ENCODE assay signal across 13 cellular contexts in the genomic region with DNA sequence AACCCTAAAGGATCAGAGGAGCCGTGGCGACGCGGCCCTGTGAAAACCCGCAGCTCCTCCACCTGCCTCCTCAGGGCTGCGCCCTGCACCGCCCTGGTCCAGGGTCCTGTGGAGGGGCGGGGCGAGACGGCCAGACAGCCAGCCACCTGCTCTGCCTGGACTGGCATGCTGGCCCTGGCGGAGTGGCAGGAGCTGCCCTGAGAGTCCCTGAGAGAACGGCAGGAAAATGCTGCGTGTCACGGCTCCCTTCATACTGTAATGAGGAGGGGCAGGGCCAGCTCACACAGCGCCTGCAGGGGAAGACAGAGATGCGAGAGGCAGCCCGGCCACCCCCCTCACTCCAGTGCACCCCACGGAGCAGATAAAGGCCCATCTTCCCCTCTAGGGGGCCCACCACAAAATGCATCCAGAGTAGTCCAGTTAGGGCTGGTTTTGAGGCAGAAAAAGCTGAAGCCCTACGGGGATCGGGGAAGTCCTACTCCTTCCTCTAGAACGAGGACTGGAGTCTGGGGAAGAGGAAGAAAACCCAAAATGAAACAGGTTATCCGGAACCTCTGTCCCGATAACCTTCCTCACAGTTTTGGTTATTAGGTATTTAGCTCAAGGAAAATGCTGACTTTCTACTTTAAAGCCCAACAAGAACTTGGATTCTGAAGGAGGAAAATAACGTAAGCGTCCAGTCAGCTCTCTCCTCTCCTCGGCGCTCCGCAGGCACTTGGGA.
A peak's percentile ranks its signal among the peaks of the same experiment; 100 is the strongest.
DNase-seq lines count a peak whose midpoint lies in the region; ATAC-seq, FAIRE-seq and TF ChIP-seq lines count a peak whose summit lies in the region.
"Had no signal": no experiment of that assay in that cellular context is flagged by ENCODE, and none has a peak within 500 bp of the region (broad histone marks: within the 10 kb centered on the region; RNA-seq: fewer than 3 reads in every experiment).

No MANE protein-coding gene starts in this region.

- ATAC-seq in HepG2 (0 out of 3 replicates have a peak, but pooled peaks have one; percentile 4), right lobe of liver (no peak), upper lobe of right lung (peak; percentile 24), HG02798 (IDR thresholded peaks at IDR 0.05; ENCODE audit: poor library complexity, unreplicated experiment) (no peak)
- ATAC-seq: foreskin keratinocyte had no signal

- WGBS in HepG2 (ENCODE audit: low lambda C conversion rate) = over 99% methylated on average over 22 of the region's 28 CpGs
- 80% methylated on average over 9 of the region's 28 CpGs for WGBS in right lobe of liver (ENCODE audit: insufficient coverage, low coverage, low lambda C conversion rate, missing lambda C conversion rate)

- H3K4me1 ChIP-seq in HepG2 (ENCODE audit: insufficient read depth, low read length) = peaks cover 8% of the 10 kb centered on the region; the same call in 1 of the 2 replicates
- H3K4me1 ChIP-seq in right lobe of liver = no peaks in the 10 kb centered on the region
- no peaks in the 10 kb centered on the region for H3K4me1 ChIP-seq in iPS-15b (ENCODE audit: control insufficient read depth, insufficient read depth, low read length)
- H3K4me1 ChIP-seq in upper lobe of right lung = no peaks in the 10 kb centered on the region

- FAIRE-seq in HepG2 (lab: Jason Lieb, UNC) = no peak
- FAIRE-seq in H54 (lab: Jason Lieb, UNC) = no peak

- CTCF ChIA-PET in HepG2 (lab: Yijun Ruan, JAX; ENCODE audit: low intra/inter-chr PET ratio, low total read pairs) = no interaction called here

- DNase-seq in HepG2 (ENCODE audit: low spot score) (no peak), right lobe of liver (no peak), NCI-H2196 (lab: John Stamatoyannopoulos, UW; ENCODE audit: unreplicated experiment) (peak; percentile 89), upper lobe of right lung (peak; percentile 63), H54 (ENCODE audit: insufficient read length, low spot score) (no peak)
- DNase-seq in stimulated activated CD4-positive, alpha-beta T cell treated with anti-CD3 and anti-CD28 coated beads, Interleukin-4, amount 100 ng/mL, for 1 hour = no peak
- DNase-seq: adrenal gland, AML-193, foreskin keratinocyte, GDM1, NCI-H1930 had no signal

- H3K4me2 ChIP-seq in HepG2 (ENCODE audit: low read depth, low read length) = no peak overlapping the region

- no peak for TF ChIP-seq RAD21 in HepG2 (CRISPR knock-in tag; IDR thresholded peaks at IDR 0.05)

- TF ChIP-seq CTCF in HepG2 (CRISPR knock-in tag; IDR thresholded peaks at IDR 0.05) = no peak
- no peak for TF ChIP-seq CTCF in right lobe of liver (IDR thresholded peaks at IDR 0.05)
- no peak for TF ChIP-seq CTCF in upper lobe of right lung (IDR thresholded peaks at IDR 0.05)

- in situ Hi-C loops in HepG2 (cut with HindIII; ENCODE audit: extremely low pct_ligation_motif_present, low pct_unique_long_range_greater_than_20kb) = no loop called here

- no peaks in the 10 kb centered on the region for H4K20me1 ChIP-seq in HepG2 (ENCODE audit: insufficient read depth, low read length)

- H3K9ac ChIP-seq in HepG2 (ENCODE audit: insufficient read depth, low read depth, low read length) = no peak overlapping the region
- peak overlapping the region; percentile 26 for H3K9ac ChIP-seq in iPS-15b (ENCODE audit: low read depth, low read length)

- H3K27ac ChIP-seq in HepG2 (ENCODE audit: extremely low read length, insufficient read depth, low read length) (no peak overlapping the region), right lobe of liver (no peak overlapping the region), upper lobe of right lung (no peak overlapping the region)
- H3K27ac ChIP-seq: adrenal gland, foreskin keratinocyte had no signal

- POLR2A ChIA-PET in HepG2 (lab: Yijun Ruan, JAX) = interaction anchor here (1.0 kb wide), 1 partner anchor 8 kb away, joined by 4 read pairs; no protein-coding TSS in a partner anchor

- peaks cover 22 to 56% of the 10 kb centered on the region in 2 experiments for H3K36me3 ChIP-seq in HepG2 (replicated peaks in 1 of 2; ENCODE audit: control insufficient read depth in 1 of 2, insufficient read depth in 2 of 2, low read length in 2 of 2)
- H3K36me3 ChIP-seq in right lobe of liver = peaks cover 0 to 66% (median 16%) of the 10 kb centered on the region in 4 donors
- H3K36me3 ChIP-seq in iPS-15b (ENCODE audit: control insufficient read depth, insufficient read depth, low read length) = peaks cover 10% of the 10 kb centered on the region
- H3K36me3 ChIP-seq in upper lobe of right lung = peaks cover 66% of the 10 kb centered on the region

- no TSS peak for BruUV-seq in HepG2 (replicated peaks; lab: Mats Ljungman, UMichigan)

- H3K79me2 ChIP-seq in HepG2 (ENCODE audit: insufficient read depth, low read length) = no peaks in the 10 kb centered on the region

- H3K4me3 ChIP-seq in HepG2 (replicated peaks in 1 of 3; ENCODE audit: insufficient read depth in 1 of 3, low read depth in 2 of 3, low read length in 3 of 3) (no peak overlapping the region), right lobe of liver (no peak overlapping the region), iPS-15b (ENCODE audit: low read depth, low read length) (no peak overlapping the region), upper lobe of right lung (no peak overlapping the region)
- H3K4me3 ChIP-seq: adrenal gland had no signal

- H3K27me3 ChIP-seq in HepG2 (ENCODE audit: control insufficient read depth in 1 of 2, insufficient read depth in 2 of 2, low read length in 2 of 2) (no peaks in the 10 kb centered on the region), right lobe of liver (no peaks in the 10 kb centered on the region), iPS-15b (ENCODE audit: control insufficient read depth, insufficient read depth, low read length) (no peaks in the 10 kb centered on the region), upper lobe of right lung (no peaks in the 10 kb centered on the region)
- H3K27me3 ChIP-seq: adrenal gland, foreskin keratinocyte had no signal

- TF ChIP-seq EP300 in HepG2 (IDR thresholded peaks at IDR 0.05; ENCODE audit: low read depth in 2 of 2, low read length in 2 of 2) (no peak), HepG2 (CRISPR knock-in tag; IDR thresholded peaks at IDR 0.05; ENCODE audit: borderline replicate concordance) (no peak)

- no peak overlapping the region for H2AFZ ChIP-seq in HepG2 (ENCODE audit: low read length)

- no peak for TF ChIP-seq POLR2A in HepG2 (IDR thresholded peaks at IDR 0.05; ENCODE audit: insufficient read depth in 1 of 2, low read depth in 2 of 2, low read length in 2 of 2)
- TF ChIP-seq POLR2A in right lobe of liver (IDR thresholded peaks at IDR 0.05) = no peak
- no peak for TF ChIP-seq POLR2A in H54 (IDR thresholded peaks at IDR 0.05; ENCODE audit: low read depth, low read length)

- intact Hi-C loops in HepG2 (cut with micrococcal nuclease; ENCODE audit: unreplicated experiment) = no loop called here
- intact Hi-C loops in right lobe of liver (cut with DNase I) = no loop called here
- intact Hi-C loops in upper lobe of right lung (cut with DNase I) = no loop called here

- H3K9me3 ChIP-seq in HepG2 (ENCODE audit: low read length) (no peaks in the 10 kb centered on the region), right lobe of liver (no peaks in the 10 kb centered on the region), iPS-15b (ENCODE audit: control insufficient read depth, insufficient read depth, low read length) (no peaks in the 10 kb centered on the region), upper lobe of right lung (no peaks in the 10 kb centered on the region)
- H3K9me3 ChIP-seq: adrenal gland had no signal

TF ChIP-seq in HepG2, 621 proteins besides CTCF, POLR2A, EP300 and RAD21:
- TF ChIP-seq MAFK (conservative IDR thresholded peaks at IDR 0.05 in 1 of 2, IDR thresholded peaks at IDR 0.05 in 1 of 2; ENCODE audit: low read length in 2 of 2) = peak; percentile 25 to 51; a peak in 2 of 4 replicates
- TF ChIP-seq FOXK1 (CRISPR knock-in tag; IDR thresholded peaks at IDR 0.05; ENCODE audit: borderline replicate concordance, low read depth) = no peak
- no peak for TF ChIP-seq HNRNPUL1 (IDR thresholded peaks at IDR 0.05; ENCODE audit: low read depth, low read length)
- peak; percentile 40 for TF ChIP-seq MAFF (IDR thresholded peaks at IDR 0.05; ENCODE audit: low read depth, low read length)
- peak; percentile 48 for TF ChIP-seq AGO2 (optimal IDR thresholded peaks at IDR 0.05; ENCODE audit: low read depth, low read length)
- TF ChIP-seq, protein P1, sequence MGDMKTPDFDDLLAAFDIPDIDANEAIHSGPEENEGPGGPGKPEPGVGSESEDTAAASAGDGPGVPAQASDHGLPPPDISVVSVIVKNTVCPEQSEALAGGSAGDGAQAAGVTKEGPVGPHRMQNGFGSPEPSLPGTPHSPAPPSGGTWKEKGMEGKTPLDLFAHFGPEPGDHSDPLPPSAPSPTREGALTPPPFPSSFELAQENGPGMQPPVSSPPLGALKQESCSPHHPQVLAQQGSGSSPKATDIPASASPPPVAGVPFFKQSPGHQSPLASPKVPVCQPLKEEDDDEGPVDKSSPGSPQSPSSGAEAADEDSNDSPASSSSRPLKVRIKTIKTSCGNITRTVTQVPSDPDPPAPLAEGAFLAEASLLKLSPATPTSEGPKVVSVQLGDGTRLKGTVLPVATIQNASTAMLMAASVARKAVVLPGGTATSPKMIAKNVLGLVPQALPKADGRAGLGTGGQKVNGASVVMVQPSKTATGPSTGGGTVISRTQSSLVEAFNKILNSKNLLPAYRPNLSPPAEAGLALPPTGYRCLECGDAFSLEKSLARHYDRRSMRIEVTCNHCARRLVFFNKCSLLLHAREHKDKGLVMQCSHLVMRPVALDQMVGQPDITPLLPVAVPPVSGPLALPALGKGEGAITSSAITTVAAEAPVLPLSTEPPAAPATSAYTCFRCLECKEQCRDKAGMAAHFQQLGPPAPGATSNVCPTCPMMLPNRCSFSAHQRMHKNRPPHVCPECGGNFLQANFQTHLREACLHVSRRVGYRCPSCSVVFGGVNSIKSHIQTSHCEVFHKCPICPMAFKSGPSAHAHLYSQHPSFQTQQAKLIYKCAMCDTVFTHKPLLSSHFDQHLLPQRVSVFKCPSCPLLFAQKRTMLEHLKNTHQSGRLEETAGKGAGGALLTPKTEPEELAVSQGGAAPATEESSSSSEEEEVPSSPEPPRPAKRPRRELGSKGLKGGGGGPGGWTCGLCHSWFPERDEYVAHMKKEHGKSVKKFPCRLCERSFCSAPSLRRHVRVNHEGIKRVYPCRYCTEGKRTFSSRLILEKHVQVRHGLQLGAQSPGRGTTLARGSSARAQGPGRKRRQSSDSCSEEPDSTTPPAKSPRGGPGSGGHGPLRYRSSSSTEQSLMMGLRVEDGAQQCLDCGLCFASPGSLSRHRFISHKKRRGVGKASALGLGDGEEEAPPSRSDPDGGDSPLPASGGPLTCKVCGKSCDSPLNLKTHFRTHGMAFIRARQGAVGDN (CRISPR knock-in tag; IDR thresholded peaks at IDR 0.05) = peak; percentile 11; the same call in 1 of the 2 replicates
TF ChIP-seq in HepG2: peak in this region for 4.

Comparison
In these comparisons a context has a peak if more than half of its experiments do, and no peak if none do; other contexts are left out.
1. ATAC-seq: peak in HepG2 (single experiment) and upper lobe of right lung (single experiment); none in right lobe of liver (0 of 4) and HG02798 (single experiment).
2. DNase-seq: peak in NCI-H2196 (single experiment) and upper lobe of right lung (single experiment); none in HepG2 (single experiment), right lobe of liver (0 of 3), H54 (single experiment) and stimulated activated CD4-positive, alpha-beta T cell treated with anti-CD3 and anti-CD28 coated beads, Interleukin-4, amount 100 ng/mL, for 1 hour (single experiment).